Comparison of ENCODE assay signal across 17 cellular contexts in genomic region chr16:87965417-87965816, GRCh38. TPM values are rescaled to one million over a fixed set of nuclear protein-coding genes. Genes with fewer than 3 reads are reported as not detected.
A peak's percentile ranks its signal among the peaks of the same experiment; 100 is the strongest.
DNase-seq lines count a peak whose midpoint lies in the region; ATAC-seq and TF ChIP-seq lines count a peak whose summit lies in the region.
"Had no signal": no experiment of that assay in that cellular context is flagged by ENCODE, and none has a peak within 500 bp of the region (broad histone marks: within the 10 kb centered on the region; RNA-seq: fewer than 3 reads in every experiment).

No MANE protein-coding gene starts in this region.

- H3K36me3 Mint-ChIP-seq in T-helper 2 cell treated with Interferon-gamma antibody and Interleukin-4, amounts not matched to agents 5 μg/mL and 100 μg/mL, for 36 hours (ENCODE audit: low read depth), result peaks cover 32% of the 10 kb centered on the region
- peaks cover 7% of the 10 kb centered on the region for H3K36me3 Mint-ChIP-seq in WTC11

- peaks cover 8% of the 10 kb centered on the region for H3K9me3 Mint-ChIP-seq in T-helper 2 cell treated with Interferon-gamma antibody and Interleukin-4, amounts not matched to agents 5 μg/mL and 100 μg/mL, for 36 hours
- peaks cover 3% of the 10 kb centered on the region; the same call in 1 of the 2 replicates for H3K9me3 Mint-ChIP-seq in WTC11
- H3K9me3 Mint-ChIP-seq: IgD-negative memory B cell had no signal

- peak overlapping the region; percentile 36 for H3K27ac Mint-ChIP-seq in T-helper 2 cell treated with Interferon-gamma antibody and Interleukin-4, amounts not matched to agents 5 μg/mL and 100 μg/mL, for 36 hours
- no peak overlapping the region; the same call in 1 of the 2 replicates for H3K27ac Mint-ChIP-seq in WTC11

- no peak for TF ChIP-seq POLR2A in stomach (IDR thresholded peaks at IDR 0.05)

- no peak for TF ChIP-seq EP300 in stomach (IDR thresholded peaks at IDR 0.05)

- 79 to 85% (median 85%) methylated on average over 11 of the region's 11 CpGs for WGBS in stomach, 5 donors

- DNase-seq in T-helper 2 cell treated with Interferon-gamma antibody and Interleukin-4, amounts not matched to agents 5 μg/mL and 100 μg/mL, for 36 hours (ENCODE audit: low spot score), result no peak
- DNase-seq in T-helper 2 cell, result no peak
- DNase-seq in WTC11 (ENCODE audit: low spot score), result no peak
- DNase-seq in iPS-NIHi7 (ENCODE audit: extremely low spot score), result peak; percentile 46
- DNase-seq in stomach, result no peak
- DNase-seq in KBM-7, result no peak
- DNase-seq: activated T-cell treated with anti-CD3 and anti-CD28 coated beads for 4 hours, DMS79 treated with DMSO at 0.1 percent for 48 hours, GOT3, head of caudate nucleus had no signal

- no peaks in the 10 kb centered on the region for H3K36me3 ChIP-seq in stomach

- H3K27ac ChIP-seq in stomach, result peak overlapping the region in 3 of 5 donors; percentile 67 to 78 (median 77)
- H3K27ac ChIP-seq: 22Rv1 had no signal

- intact Hi-C loops in stomach (cut with DNase I; ENCODE audit: low total_unique reads), result no loop called here

- H3K9me3 ChIP-seq in stomach, result peaks cover 0 to under 1% (median 0%) of the 10 kb centered on the region in 4 donors

- peaks cover 37% of the 10 kb centered on the region for H3K4me1 Mint-ChIP-seq in T-helper 2 cell treated with Interferon-gamma antibody and Interleukin-4, amounts not matched to agents 5 μg/mL and 100 μg/mL, for 36 hours (ENCODE audit: low read depth)
- H3K4me1 Mint-ChIP-seq in WTC11, result peaks cover 31% of the 10 kb centered on the region

- CTCF ChIA-PET in WTC11 (lab: Charles Lee), result no interaction called here

- no peaks in the 10 kb centered on the region for H3K27me3 ChIP-seq in stomach

- ATAC-seq in WTC11 (peak; percentile 77), HG03196 (IDR thresholded peaks at IDR 0.05; ENCODE audit: unreplicated experiment) (no peak), HG02798 (IDR thresholded peaks at IDR 0.05; ENCODE audit: poor library complexity, unreplicated experiment) (no peak)

- no peaks in the 10 kb centered on the region for H3K27me3 Mint-ChIP-seq in T-helper 2 cell treated with Interferon-gamma antibody and Interleukin-4, amounts not matched to agents 5 μg/mL and 100 μg/mL, for 36 hours (ENCODE audit: low read depth)
- H3K27me3 Mint-ChIP-seq in WTC11 (ENCODE audit: low read depth), result no peaks in the 10 kb centered on the region
- H3K27me3 Mint-ChIP-seq: IgD-negative memory B cell had no signal

- no peak overlapping the region for H3K4me3 ChIP-seq in stomach

- in situ Hi-C loops in KBM-7 (cut with MboI; ENCODE audit: low pct_unique_long_range_greater_than_20kb, low sequenced_read_pairs), result no loop called here

- POLR2A ChIA-PET in WTC11 (lab: Charles Lee), result no interaction called here

- peaks cover 13 to 48% (median 20%) of the 10 kb centered on the region in 4 donors for H3K4me1 ChIP-seq in stomach

- TF ChIP-seq CTCF in WTC11 (IDR thresholded peaks at IDR 0.05) (no peak), stomach (IDR thresholded peaks at IDR 0.05) (no peak)

- no peak overlapping the region for H3K4me3 Mint-ChIP-seq in T-helper 2 cell treated with Interferon-gamma antibody and Interleukin-4, amounts not matched to agents 5 μg/mL and 100 μg/mL, for 36 hours
- H3K4me3 Mint-ChIP-seq in WTC11, result no peak overlapping the region
- H3K4me3 Mint-ChIP-seq: IgD-negative memory B cell had no signal

TF ChIP-seq in WTC11, 78 proteins besides CTCF, POLR2A, EP300 and RAD21:
- no peak for TF ChIP-seq ATF6 (CRISPR knock-in tag; IDR thresholded peaks at IDR 0.05)

RNA-seq across cellular contexts. Expression of gene BANP, which starts 14.2 kb away (rescaled TPM):
- 29.1 to 34.5 TPM (median 33.3 TPM) in 3 replicates for total RNA-seq in WTC11 (2021)
- total RNA-seq in stomach, result 100 to 1,000 TPM in 1 of 5 donors, 10 to 100 TPM in 4; 17.4 to 144 (median 71.2) TPM
- 10 to 100 TPM in 1 of 3 donors, 1 to 10 TPM in 2; 6.0 to 10.3 (median 7.5) TPM for polyA plus RNA-seq in stomach

RNA-seq across cellular contexts. Expression of gene CA5A, which starts 29.1 kb away (rescaled TPM):
- total RNA-seq in WTC11 (2021) (not detected in 3 replicates), stomach (not detected)
- not detected for polyA plus RNA-seq in stomach
- total RNA-seq: pulmonary artery endothelial cell, RPMI7951 had no signal
- polyA plus RNA-seq: esophagus, IgD-negative memory B cell had no signal
